In genomic region chr10:79226391-79227245, GRCh38 we compare ENCODE assay signal across 20 cellular contexts.
DNase-seq lines count a peak whose midpoint lies in the region; ATAC-seq, FAIRE-seq and TF ChIP-seq lines count a peak whose summit lies in the region.
"Had no signal": no experiment of that assay in that cellular context is flagged by ENCODE, and none has a peak within 500 bp of the region (broad histone marks: within the 10 kb centered on the region; RNA-seq: fewer than 3 reads in every experiment).

No MANE protein-coding gene starts in this region.

- no peak overlapping the region for H3K4me3 ChIP-seq in WERI-Rb-1 (ENCODE audit: low read depth, low read length)
- H3K4me3 ChIP-seq in kidney (ENCODE audit: low read length in 2 of 2), result no peak overlapping the region
- H3K4me3 ChIP-seq: GM12878, Peyer's patch had no signal

- no peaks in the 10 kb centered on the region for H3K36me3 Mint-ChIP-seq in stimulated activated memory B cell treated with anti-CD40 and anti-IgM and Interleukin-4, amounts not matched to agents 10 μg/mL and 1 μg/mL and 100 μg/mL, for 72 hours

- peaks cover 15 to 32% of the 10 kb centered on the region in 2 donors for H3K4me1 ChIP-seq in kidney (ENCODE audit: control insufficient read depth in 1 of 2, insufficient read depth in 1 of 2, low read depth in 1 of 2, low read length in 2 of 2)

- H3K4me3 Mint-ChIP-seq in stimulated activated memory B cell treated with anti-CD40 and anti-IgM and Interleukin-4, amounts not matched to agents 10 μg/mL and 1 μg/mL and 100 μg/mL, for 72 hours, result no peak overlapping the region

- ATAC-seq in stimulated activated memory B cell treated with anti-CD40 and anti-IgM and Interleukin-4, amounts not matched to agents 10 μg/mL and 1 μg/mL and 100 μg/mL, for 72 hours, result no peak
- no peak for ATAC-seq in GM18498 (IDR thresholded peaks at IDR 0.05; ENCODE audit: unreplicated experiment)
- ATAC-seq: GM12878 had no signal

- H3K27ac ChIP-seq in WERI-Rb-1 (no peak overlapping the region), kidney (ENCODE audit: low read depth in 2 of 2, low read length in 2 of 2) (no peak overlapping the region)
- H3K27ac ChIP-seq: Peyer's patch had no signal

- no peak overlapping the region for H3K9ac ChIP-seq in kidney (ENCODE audit: low read length in 2 of 2)

- H3K27me3 ChIP-seq in WERI-Rb-1 (ENCODE audit: insufficient read depth, low read depth, severe bottlenecking), result no peaks in the 10 kb centered on the region
- H3K27me3 ChIP-seq: Peyer's patch had no signal

- intact Hi-C loops in kidney (cut with DNase I), result no loop called here

- H3K27me3 Mint-ChIP-seq in stimulated activated memory B cell treated with anti-CD40 and anti-IgM and Interleukin-4, amounts not matched to agents 10 μg/mL and 1 μg/mL and 100 μg/mL, for 72 hours, result peaks cover 8% of the 10 kb centered on the region

- H3K27ac Mint-ChIP-seq in stimulated activated memory B cell treated with anti-CD40 and anti-IgM and Interleukin-4, amounts not matched to agents 10 μg/mL and 1 μg/mL and 100 μg/mL, for 72 hours, result peak overlapping the region; percentile 40

- H3K36me3 ChIP-seq in WERI-Rb-1 (no peaks in the 10 kb centered on the region), kidney (ENCODE audit: control insufficient read depth in 1 of 2, insufficient read depth in 2 of 2, low read length in 2 of 2) (peaks cover 19 to 21% of the 10 kb centered on the region in 2 donors)

- H3K9me3 ChIP-seq in WERI-Rb-1 (ENCODE audit: severe bottlenecking) (no peaks in the 10 kb centered on the region), kidney (ENCODE audit: control insufficient read depth in 1 of 2, low read length in 2 of 2) (no peaks in the 10 kb centered on the region)
- H3K9me3 ChIP-seq: Peyer's patch had no signal

- H3K9me3 Mint-ChIP-seq in stimulated activated memory B cell treated with anti-CD40 and anti-IgM and Interleukin-4, amounts not matched to agents 10 μg/mL and 1 μg/mL and 100 μg/mL, for 72 hours, result no peaks in the 10 kb centered on the region

- FAIRE-seq in kidney (lab: Jason Lieb, UNC), result no peak
- FAIRE-seq: GM12878, GM18507, H1 had no signal

- peak; percentile 14 for DNase-seq in ELF-1 (ENCODE audit: low read depth, low spot score)
- DNase-seq in WERI-Rb-1, result peak; percentile 82
- DNase-seq in kidney, result peak; percentile 43
- no peak for DNase-seq in NCI-H1436 treated with DMSO at 0.1 percent for 48 hours (lab: John Stamatoyannopoulos, UW)
- no peak for DNase-seq in HK-2 (ENCODE audit: unreplicated experiment)
- DNase-seq: AML-193; COR-L47; DMS153; GF-D8; NCI-H1436; NCI-H2029; NCI-H2171; NCI-H69; NK-92 treated with Interleukin-12 subunit alpha and Interleukin-12 subunit beta, amount 100 ng/mL, for 24 hours; Peyer's patch had no signal

- peaks cover 33% of the 10 kb centered on the region for H3K4me1 Mint-ChIP-seq in stimulated activated memory B cell treated with anti-CD40 and anti-IgM and Interleukin-4, amounts not matched to agents 10 μg/mL and 1 μg/mL and 100 μg/mL, for 72 hours

- TF ChIP-seq CTCF in WERI-Rb-1 (IDR thresholded peaks at IDR 0.05; ENCODE audit: low read depth, low read length) (no peak), kidney (IDR thresholded peaks at IDR 0.05; ENCODE audit: borderline replicate concordance, extremely low read depth, insufficient read depth) (no peak)

Comparison
In these comparisons a context has a peak if more than half of its experiments do, and no peak if none do; other contexts are left out.
1. DNase-seq: peak in ELF-1 (single experiment), WERI-Rb-1 (single experiment) and kidney (single experiment); none in NCI-H1436 treated with DMSO at 0.1 percent for 48 hours (single experiment) and HK-2 (single experiment).